Comparison of ENCODE assay signal across 18 cellular contexts in genomic region chr10:48611133-48611532, GRCh38. TPM values are rescaled to one million over a fixed set of nuclear protein-coding genes. Genes with fewer than 3 reads are reported as not detected.
DNase-seq lines count a peak whose midpoint lies in the region; ATAC-seq and TF ChIP-seq lines count a peak whose summit lies in the region.
"Had no signal": no experiment of that assay in that cellular context is flagged by ENCODE, and none has a peak within 500 bp of the region (broad histone marks: within the 10 kb centered on the region; RNA-seq: fewer than 3 reads in every experiment).

No MANE protein-coding gene starts in this region.

- peak overlapping the region in 6 of 11 experiments; percentile 81 to 96 (median 90); a peak in 11 of 22 replicates for H3K4me2 ChIP-seq in BLaER1 treated with 17β-estradiol and CSF1 and Interleukin-3, amounts not matched to agents 10 nM and 100 nM
- H3K4me2 ChIP-seq: GM23338 had no signal

- 0 out of 22 replicates have a peak, but pooled peaks cover 0 to 3% (median 0%) of the 10 kb centered on the region in 11 experiments for H3K36me3 ChIP-seq in BLaER1 treated with 17β-estradiol and CSF1 and Interleukin-3, amounts not matched to agents 10 nM and 100 nM
- H3K36me3 ChIP-seq in colonic mucosa: no peaks in the 10 kb centered on the region
- H3K36me3 ChIP-seq in lung (ENCODE audit: control insufficient read depth in 2 of 2, insufficient read depth in 2 of 2, low read length in 2 of 2): no peaks in the 10 kb centered on the region

- peak; percentile 2 for DNase-seq in colonic mucosa
- peak; percentile 19 for DNase-seq in lung (ENCODE audit: low spot score)
- DNase-seq in osteocyte (ENCODE audit: extremely low spot score, unreplicated experiment): peak; percentile 30
- DNase-seq in DMS153 treated with DMSO at 0.1 percent for 48 hours (lab: John Stamatoyannopoulos, UW; ENCODE audit: unreplicated experiment): no peak
- no peak for DNase-seq in NCI-H446 (lab: John Stamatoyannopoulos, UW)
- DNase-seq in AG08396 (ENCODE audit: low spot score): no peak
- DNase-seq: 8988T; CD4-positive, alpha-beta memory T cell; DMS153; DND-41; GDM1; H9 had no signal

- no peak for TF ChIP-seq CTCF in colonic mucosa (IDR thresholded peaks at IDR 0.05)
- no peak for TF ChIP-seq CTCF in lung (IDR thresholded peaks at IDR 0.05; ENCODE audit: control extremely low read depth, extremely low read depth)
- TF ChIP-seq CTCF in osteocyte (IDR thresholded peaks at IDR 0.05): no peak

- no peak for ATAC-seq in lung (ENCODE audit: insufficient read depth, low FRiP score)
- no peak for ATAC-seq in GM21515 (IDR thresholded peaks at IDR 0.05; ENCODE audit: unreplicated experiment)
- ATAC-seq: GM23338 had no signal

- H3K27ac ChIP-seq in BLaER1 treated with 17β-estradiol and CSF1 and Interleukin-3, amounts not matched to agents 10 nM and 100 nM: peak overlapping the region in 9 of 11 experiments; percentile 4 to 68 (median 26); a peak in 8 of 22 replicates
- no peak overlapping the region for H3K27ac ChIP-seq in colonic mucosa
- no peak overlapping the region for H3K27ac ChIP-seq in lung (ENCODE audit: low read depth in 1 of 2, low read length in 1 of 2)
- H3K27ac ChIP-seq: C4-2B had no signal

- peaks cover 0 to 28% (median 10%) of the 10 kb centered on the region in 11 experiments; a peak in 11 of 22 replicates for H3K9me3 ChIP-seq in BLaER1 treated with 17β-estradiol and CSF1 and Interleukin-3, amounts not matched to agents 10 nM and 100 nM (replicated peaks in 1 of 11)
- H3K9me3 ChIP-seq in colonic mucosa (no peaks in the 10 kb centered on the region), lung (ENCODE audit: control insufficient read depth in 2 of 2, insufficient read depth in 1 of 2, low read length in 1 of 2) (no peaks in the 10 kb centered on the region)

- H3K4me3 Mint-ChIP-seq in osteocyte (ENCODE audit: unreplicated experiment): no peak overlapping the region
- H3K4me3 Mint-ChIP-seq: B cell; CD4-positive, alpha-beta memory T cell; GM23338; H9 had no signal

- H3K27me3 ChIP-seq in BLaER1 treated with 17β-estradiol and CSF1 and Interleukin-3, amounts not matched to agents 10 nM and 100 nM: peaks cover 0 to under 1% (median 0%) of the 10 kb centered on the region in 11 experiments; a peak in 1 of 22 replicates
- H3K27me3 ChIP-seq in colonic mucosa (no peaks in the 10 kb centered on the region), lung (ENCODE audit: control insufficient read depth, insufficient read depth) (peaks cover 6% of the 10 kb centered on the region)

- no peak overlapping the region for H3K4me3 ChIP-seq in BLaER1 treated with 17β-estradiol and CSF1 and Interleukin-3, amounts not matched to agents 10 nM and 100 nM
- no peak overlapping the region for H3K4me3 ChIP-seq in colonic mucosa
- H3K4me3 ChIP-seq in lung: no peak overlapping the region
- H3K4me3 ChIP-seq: GM23338 had no signal

- peaks cover 7% of the 10 kb centered on the region for H3K9me3 Mint-ChIP-seq in osteocyte (ENCODE audit: unreplicated experiment)
- H3K9me3 Mint-ChIP-seq: GM23338, IgD-negative memory B cell had no signal

- peaks cover 20% of the 10 kb centered on the region for H3K4me1 Mint-ChIP-seq in osteocyte (ENCODE audit: unreplicated experiment)
- H3K4me1 Mint-ChIP-seq: CD4-positive, alpha-beta memory T cell had no signal

- H3K36me3 Mint-ChIP-seq in osteocyte (ENCODE audit: unreplicated experiment): peaks cover under 1% of the 10 kb centered on the region
- H3K36me3 Mint-ChIP-seq: CD4-positive, alpha-beta memory T cell; IgD-negative memory B cell had no signal

- 78 to 84% methylated on average over 4 of the region's 4 CpGs for WGBS in lung, 2 donors

- peaks cover 19 to 98% (median 65%) of the 10 kb centered on the region in 10 experiments for H3K4me1 ChIP-seq in BLaER1 treated with 17β-estradiol and CSF1 and Interleukin-3, amounts not matched to agents 10 nM and 100 nM
- no peaks in the 10 kb centered on the region for H3K4me1 ChIP-seq in colonic mucosa
- no peaks in the 10 kb centered on the region for H3K4me1 ChIP-seq in lung (ENCODE audit: control insufficient read depth in 2 of 2, insufficient read depth in 2 of 2, low read length in 2 of 2)

- H4K20me1 ChIP-seq in BLaER1 treated with 17β-estradiol and CSF1 and Interleukin-3, amounts not matched to agents 10 nM and 100 nM: no peaks in the 10 kb centered on the region

- intact Hi-C loops in colonic mucosa (cut with DNase I): no loop called here

- no peaks in the 10 kb centered on the region for H3K27me3 Mint-ChIP-seq in osteocyte (ENCODE audit: unreplicated experiment)

- no peak overlapping the region for H3K27ac Mint-ChIP-seq in osteocyte (ENCODE audit: unreplicated experiment)
- H3K27ac Mint-ChIP-seq: B cell; CD4-positive, alpha-beta memory T cell; GM23338; H9; IgD-negative memory B cell had no signal

- H3K9ac ChIP-seq in BLaER1 treated with 17β-estradiol and CSF1 and Interleukin-3, amounts not matched to agents 10 nM and 100 nM: peak overlapping the region in 2 of 11 experiments; percentile 26 to 31; a peak in 3 of 22 replicates
- H3K9ac ChIP-seq in colonic mucosa (ENCODE audit: low read depth in 2 of 2, low read length in 2 of 2): no peak overlapping the region

RNA-seq across cellular contexts. Expression of gene ARHGAP22, which starts 6.3 kb away (rescaled TPM):
- total RNA-seq in colonic mucosa (1 to 10 TPM in 1 of 2 donors, under 1 TPM in 1; 0.86 to 1.6 TPM), lung (1 to 10 TPM; 4.9 to 6.9 TPM), osteocyte (0.64 and 1.1 TPM in 2 replicates)
- 1 to 10 TPM; 3.2 to 3.3 TPM for polyA plus RNA-seq in lung
- polyA plus RNA-seq: CD4-positive, alpha-beta memory T cell had no signal

Comparison
In these comparisons a context has a peak if more than half of its experiments do, and no peak if none do; other contexts are left out.
1. H3K27ac ChIP-seq: peak in BLaER1 treated with 17β-estradiol and CSF1 and Interleukin-3, amounts not matched to agents 10 nM and 100 nM (9 of 11); none in colonic mucosa (single experiment) and lung (0 of 2).
2. DNase-seq: peak in colonic mucosa (single experiment), lung (single experiment) and osteocyte (single experiment); none in DMS153 treated with DMSO at 0.1 percent for 48 hours (single experiment), NCI-H446 (0 of 2) and AG08396 (single experiment).